Comparison of ENCODE assay signal across 8 cellular contexts in the genomic region with DNA sequence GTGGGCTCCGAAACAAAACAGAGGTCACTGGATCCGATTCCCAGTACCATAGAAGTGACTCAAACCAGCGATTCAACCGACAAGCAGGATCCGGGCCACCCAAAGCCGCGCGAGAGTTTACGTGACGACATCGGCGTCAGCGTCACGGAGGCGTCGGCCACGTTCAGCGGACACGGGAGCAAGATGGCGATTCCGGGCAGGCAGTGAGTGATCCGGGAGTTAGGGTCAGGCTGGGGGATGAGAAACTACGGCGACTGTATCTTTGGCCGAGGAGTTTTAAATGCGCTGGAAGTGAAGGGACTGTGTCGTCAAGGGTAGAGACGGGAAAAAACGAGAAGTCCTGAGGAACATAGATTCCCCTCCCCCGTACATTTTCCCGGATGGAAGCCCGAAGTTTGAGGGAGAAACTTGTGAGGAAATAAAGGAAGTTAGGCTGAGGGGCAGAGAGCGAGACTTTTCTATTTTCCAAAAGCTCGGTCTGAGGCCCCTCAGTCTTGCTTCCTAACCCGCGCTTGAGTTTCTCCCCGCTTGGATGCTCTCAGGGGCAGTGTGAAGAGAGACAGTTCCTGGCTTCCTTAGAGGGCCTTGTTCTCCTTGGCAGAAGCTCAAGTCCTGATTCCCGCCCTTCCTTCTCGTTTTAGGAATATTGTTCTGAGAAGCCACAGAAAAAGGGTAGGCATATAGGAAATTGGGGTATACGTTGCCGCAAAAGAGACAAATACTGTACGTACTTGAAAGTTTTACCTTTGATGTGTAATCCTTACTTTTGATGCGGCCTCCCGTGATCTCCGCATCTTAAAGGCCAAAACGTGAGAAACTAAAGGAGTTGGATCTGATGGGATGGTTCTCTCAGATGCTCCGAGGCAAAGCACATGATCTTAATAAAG. TPM values are rescaled to one million over a fixed set of nuclear protein-coding genes. Genes with fewer than 3 reads are reported as not detected.
A peak's percentile ranks its signal among the peaks of the same experiment; 100 is the strongest.
DNase-seq lines count a peak whose midpoint lies in the region; ATAC-seq and TF ChIP-seq lines count a peak whose summit lies in the region.

TSS of gene NSRP1 (plus strand) at position 156 of the 887 bp plus-strand sequence. CDS start at position 184, 28 bp downstream.

- H3K27ac ChIP-seq in adrenal gland (peak within 1 kb of the TSS; percentile 94 to 99 (median 97)), heart right ventricle (peak within 1 kb of the TSS; percentile 88 to 98 (median 94)), transverse colon (peak within 1 kb of the TSS; percentile 89 to 100 (median 96))

- ATAC-seq in HG02840 (IDR thresholded peaks at IDR 0.05; ENCODE audit: low FRiP score, unreplicated experiment): peak; percentile 76
- ATAC-seq in heart right ventricle: peak; percentile 96 to 100 (median 99)

- in situ Hi-C loops in transverse colon (cut with MboI; ENCODE audit: low pct_ligation_motif_present in 1 of 4, low pct_unique_long_range_greater_than_20kb in 1 of 4, low sequenced_read_pairs in 3 of 4): loop anchor here in 2 of 4 donors (25.0 kb wide), 1 partner anchor 220 kb away; the partner anchor contains the start of gene TMIGD1 (in 2 of the 2)

- H3K36me3 ChIP-seq in adrenal gland (replicated peaks in 1 of 2): peaks cover 0 to 7% of the 10 kb centered on the region in 2 donors
- H3K36me3 ChIP-seq in heart right ventricle: peaks cover 0 to 34% (median 0%) of the 10 kb centered on the region in 9 donors
- peaks cover 0 to 5% (median 0%) of the 10 kb centered on the region in 4 donors for H3K36me3 ChIP-seq in transverse colon

- peak within 1 kb of the TSS; percentile 68 for H3K4me3 ChIP-seq in GM12865 (ENCODE audit: low read depth, low read length)
- peak within 1 kb of the TSS; percentile 29 to 88 (median 75) for H3K4me3 ChIP-seq in adrenal gland
- peak within 1 kb of the TSS; percentile 60 to 85 (median 71) for H3K4me3 ChIP-seq in heart right ventricle
- peak within 1 kb of the TSS; percentile 45 to 90 (median 72) for H3K4me3 ChIP-seq in transverse colon

- TF ChIP-seq CTCF in GM12865 (IDR thresholded peaks at IDR 0.05; ENCODE audit: insufficient read depth, low read depth, low read length, missing control alignments) (no peak), adrenal gland (IDR thresholded peaks at IDR 0.05) (no peak), heart right ventricle (IDR thresholded peaks at IDR 0.05) (no peak), transverse colon (IDR thresholded peaks at IDR 0.05) (no peak)

- TF ChIP-seq POLR2A in adrenal gland (IDR thresholded peaks at IDR 0.05) (peak; percentile 93 to 98), transverse colon (IDR thresholded peaks at IDR 0.05) (peak; percentile 98)

- no peaks in the 10 kb centered on the region for H3K27me3 ChIP-seq in adrenal gland
- H3K27me3 ChIP-seq in heart right ventricle: no peaks in the 10 kb centered on the region
- no peaks in the 10 kb centered on the region for H3K27me3 ChIP-seq in transverse colon

- H3K9me3 ChIP-seq in adrenal gland (replicated peaks in 1 of 3): no peaks in the 10 kb centered on the region
- H3K9me3 ChIP-seq in heart right ventricle: no peaks in the 10 kb centered on the region
- no peaks in the 10 kb centered on the region for H3K9me3 ChIP-seq in transverse colon

- WGBS in adrenal gland, 4 donors: 0 to 1% (median 0%) methylated on average over 22 to 47 of the region's 47 CpGs
- WGBS in heart right ventricle, 2 donors: 0% methylated on average over 47 of the region's 47 CpGs
- WGBS in transverse colon (ENCODE audit: low coverage in 1 of 2), 2 donors: 0 to 1% methylated on average over 16 to 47 of the region's 47 CpGs

- intact Hi-C loops in T-helper 1 cell treated with Interleukin-12 subunit alpha and Interleukin-12 subunit beta and Interleukin-4 antibody, amounts not matched to agents 30 ng/mL and 1 ng/mL, for 36 hours (cut with micrococcal nuclease): loop anchor here (1.0 to 10.0 kb wide), 11 partner anchors 8 to 1565 kb away; partner anchors contain the start of genes BLMH, CPD, CRLF3 and GIT1
- intact Hi-C loops in adrenal gland (cut with DNase I): no loop called here
- intact Hi-C loops in heart right ventricle (cut with DNase I): loop anchor here in 2 of 10 donors (5.0 kb wide), 2 partner anchors 220 to 225 kb away; no protein-coding TSS in a partner anchor
- intact Hi-C loops in transverse colon (cut with DNase I; ENCODE audit: low total_unique reads): no loop called here

- peaks cover 13 to 25% of the 10 kb centered on the region in 2 donors for H3K4me1 ChIP-seq in adrenal gland (replicated peaks in 1 of 2)
- peaks cover 3 to 48% (median 29%) of the 10 kb centered on the region in 9 donors for H3K4me1 ChIP-seq in heart right ventricle
- peaks cover 10 to 43% (median 21%) of the 10 kb centered on the region in 4 donors for H3K4me1 ChIP-seq in transverse colon

- DNase-seq in GM12865 (ENCODE audit: low read depth): peak; percentile 96
- DNase-seq in NCI-H1694 (lab: John Stamatoyannopoulos, UW): peak; percentile 84
- peak; percentile 95 to 99 (median 97) for DNase-seq in adrenal gland
- peak; percentile 96 for DNase-seq in heart right ventricle
- peak; percentile 88 for DNase-seq in pons (ENCODE audit: low spot score)
- DNase-seq in transverse colon: peak; percentile 97

- TF ChIP-seq EP300 in transverse colon (IDR thresholded peaks at IDR 0.05; ENCODE audit: low read depth): peak; percentile 9

RNA-seq across cellular contexts. Expression of gene NSRP1, which starts in this region (rescaled TPM):
- 24.9 and 30.6 TPM in 2 replicates for total RNA-seq in T-helper 1 cell treated with Interleukin-12 subunit alpha and Interleukin-12 subunit beta and Interleukin-4 antibody, amounts not matched to agents 30 ng/mL and 1 ng/mL, for 36 hours
- total RNA-seq in adrenal gland: 10 to 100 TPM in 7 of 8 donors, 1 to 10 TPM in 1; 8.9 to 60.6 (median 22.1) TPM
- 10 to 100 TPM; 19.2 to 63.6 (median 36.0) TPM for polyA plus RNA-seq in adrenal gland
- total RNA-seq in heart right ventricle: 10 to 100 TPM; 22.2 to 39.1 (median 26.5) TPM
- polyA plus RNA-seq in heart right ventricle: 10 to 100 TPM; 19.5 to 47.5 TPM
- 10 to 100 TPM; 16.2 to 60.2 (median 42.7) TPM for total RNA-seq in transverse colon

Comparison
In these comparisons a context has a peak if more than half of its experiments do, and no peak if none do; other contexts are left out.
1. Peak in every context shown above with its lines: DNase-seq, ATAC-seq, H3K4me3 ChIP-seq and H3K27ac ChIP-seq.